Comparison of ENCODE assay signal across 8 cellular contexts in the genomic region with DNA sequence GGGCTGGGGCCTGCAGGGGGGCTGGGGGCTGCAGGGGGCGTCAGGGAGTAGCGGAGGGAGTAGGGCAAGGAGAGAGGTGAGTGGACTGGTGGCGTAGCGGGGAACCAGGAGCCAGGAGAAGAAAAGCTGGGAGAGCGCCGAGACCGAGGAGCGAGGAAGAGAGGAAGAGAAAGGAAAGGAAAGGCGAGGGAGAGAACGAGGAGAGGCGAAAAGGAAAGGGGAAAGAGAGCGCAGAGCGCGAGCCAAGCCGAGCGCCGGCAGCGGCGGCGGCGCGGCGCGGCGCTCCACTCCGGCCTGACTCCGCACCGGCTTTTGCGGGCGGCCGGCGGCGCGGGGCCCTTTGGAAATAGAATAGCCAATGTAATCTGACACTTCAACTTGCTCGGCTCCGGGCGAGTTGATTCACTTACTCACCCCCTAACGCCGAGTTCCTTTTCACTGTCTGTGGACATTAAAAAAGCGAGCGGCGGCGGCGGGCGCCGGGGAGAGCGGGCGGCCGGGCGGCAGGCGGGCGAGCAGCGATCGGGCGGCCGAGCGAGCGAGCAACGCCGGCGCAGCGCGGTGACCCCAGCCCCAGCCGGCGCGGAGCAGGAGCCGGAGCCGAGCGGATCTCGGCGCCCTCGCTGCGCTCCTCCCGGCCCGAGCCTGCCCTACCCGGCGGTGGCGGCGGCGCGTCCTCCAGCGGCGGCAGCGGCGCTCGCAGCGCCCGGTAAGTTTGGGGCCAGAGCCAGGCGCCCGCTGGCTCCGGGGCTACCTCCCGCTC. TPM values are rescaled to one million over a fixed set of nuclear protein-coding genes. Genes with fewer than 3 reads are reported as not detected.
DNase-seq lines count a peak whose midpoint lies in the region; ATAC-seq and TF ChIP-seq lines count a peak whose summit lies in the region.

A gene with protein sequence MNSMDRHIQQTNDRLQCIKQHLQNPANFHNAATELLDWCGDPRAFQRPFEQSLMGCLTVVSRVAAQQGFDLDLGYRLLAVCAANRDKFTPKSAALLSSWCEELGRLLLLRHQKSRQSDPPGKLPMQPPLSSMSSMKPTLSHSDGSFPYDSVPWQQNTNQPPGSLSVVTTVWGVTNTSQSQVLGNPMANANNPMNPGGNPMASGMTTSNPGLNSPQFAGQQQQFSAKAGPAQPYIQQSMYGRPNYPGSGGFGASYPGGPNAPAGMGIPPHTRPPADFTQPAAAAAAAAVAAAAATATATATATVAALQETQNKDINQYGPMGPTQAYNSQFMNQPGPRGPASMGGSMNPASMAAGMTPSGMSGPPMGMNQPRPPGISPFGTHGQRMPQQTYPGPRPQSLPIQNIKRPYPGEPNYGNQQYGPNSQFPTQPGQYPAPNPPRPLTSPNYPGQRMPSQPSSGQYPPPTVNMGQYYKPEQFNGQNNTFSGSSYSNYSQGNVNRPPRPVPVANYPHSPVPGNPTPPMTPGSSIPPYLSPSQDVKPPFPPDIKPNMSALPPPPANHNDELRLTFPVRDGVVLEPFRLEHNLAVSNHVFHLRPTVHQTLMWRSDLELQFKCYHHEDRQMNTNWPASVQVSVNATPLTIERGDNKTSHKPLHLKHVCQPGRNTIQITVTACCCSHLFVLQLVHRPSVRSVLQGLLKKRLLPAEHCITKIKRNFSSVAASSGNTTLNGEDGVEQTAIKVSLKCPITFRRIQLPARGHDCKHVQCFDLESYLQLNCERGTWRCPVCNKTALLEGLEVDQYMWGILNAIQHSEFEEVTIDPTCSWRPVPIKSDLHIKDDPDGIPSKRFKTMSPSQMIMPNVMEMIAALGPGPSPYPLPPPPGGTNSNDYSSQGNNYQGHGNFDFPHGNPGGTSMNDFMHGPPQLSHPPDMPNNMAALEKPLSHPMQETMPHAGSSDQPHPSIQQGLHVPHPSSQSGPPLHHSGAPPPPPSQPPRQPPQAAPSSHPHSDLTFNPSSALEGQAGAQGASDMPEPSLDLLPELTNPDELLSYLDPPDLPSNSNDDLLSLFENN (plus strand): TSS at position 405 of the 763 bp plus-strand sequence. CDS start 132,667 bp downstream, outside the sequence.

- peak within 1 kb of the TSS; percentile 93 for H3K9ac ChIP-seq in NT2/D1 (ENCODE audit: insufficient read length, low read depth)

- H3K27me3 Mint-ChIP-seq in endothelial cell (ENCODE audit: unreplicated experiment) (peaks cover 10% of the 10 kb centered on the region), mesothelial cell of epicardium (ENCODE audit: low read depth) (no peaks in the 10 kb centered on the region)

- TF ChIP-seq CTCF in endothelial cell (IDR thresholded peaks at IDR 0.05; ENCODE audit: unreplicated experiment) (no peak), mesothelial cell of epicardium (IDR thresholded peaks at IDR 0.05; ENCODE audit: unreplicated experiment) (no peak)

- peaks cover 38% of the 10 kb centered on the region for H3K4me1 Mint-ChIP-seq in endothelial cell (ENCODE audit: unreplicated experiment)
- H3K4me1 Mint-ChIP-seq in mesothelial cell of epicardium: peaks cover 41% of the 10 kb centered on the region

- H3K9me3 Mint-ChIP-seq in endothelial cell (ENCODE audit: unreplicated experiment): no peaks in the 10 kb centered on the region
- no peaks in the 10 kb centered on the region for H3K9me3 Mint-ChIP-seq in mesothelial cell of epicardium

- H3K27me3 ChIP-seq in NT2/D1 (ENCODE audit: insufficient read depth, insufficient read length): peaks cover 4% of the 10 kb centered on the region

- peak within 1 kb of the TSS; percentile 92 for H3K4me3 ChIP-seq in NT2/D1 (ENCODE audit: insufficient read length, low read depth)

- ATAC-seq in GM19468 (IDR thresholded peaks at IDR 0.05; ENCODE audit: extremely low read depth, unreplicated experiment): peak; percentile 35

- H3K27ac Mint-ChIP-seq in endothelial cell (ENCODE audit: unreplicated experiment): peak within 1 kb of the TSS; percentile 92
- H3K27ac Mint-ChIP-seq in mesothelial cell of epicardium: peak within 1 kb of the TSS; percentile 97

- H3K9me3 ChIP-seq in NT2/D1 (ENCODE audit: insufficient read depth, low read length): no peaks in the 10 kb centered on the region

- H3K36me3 ChIP-seq in NT2/D1 (ENCODE audit: insufficient read depth, insufficient read length, low read length): peaks cover 3% of the 10 kb centered on the region

- H3K4me3 Mint-ChIP-seq in endothelial cell (ENCODE audit: unreplicated experiment) (peak within 1 kb of the TSS; percentile 99), mesothelial cell of epicardium (peak within 1 kb of the TSS; percentile 98)

- H3K36me3 Mint-ChIP-seq in endothelial cell (ENCODE audit: low read depth, unreplicated experiment): peaks cover 3% of the 10 kb centered on the region
- no peaks in the 10 kb centered on the region for H3K36me3 Mint-ChIP-seq in mesothelial cell of epicardium

- H3K4me1 ChIP-seq in NT2/D1 (ENCODE audit: insufficient read depth, insufficient read length): peaks cover 20% of the 10 kb centered on the region

- DNase-seq in COLO668 (lab: John Stamatoyannopoulos, UW; ENCODE audit: unreplicated experiment) (peak; percentile 86), HS-5 (ENCODE audit: low read depth) (peak; percentile 77), NT2/D1 (ENCODE audit: low read depth, low spot score) (peak; percentile 73), endothelial cell (ENCODE audit: low spot score) (peak; percentile 83), mesothelial cell of epicardium (ENCODE audit: low spot score in 2 of 2, unreplicated experiment in 2 of 2) (peak; percentile 72 to 92)
- DNase-seq in activated CD8-positive, alpha-beta memory T cell treated with anti-CD3 and anti-CD28 coated beads, Interleukin-2, amount 50 U/mL, for 4 hours: peak; percentile 77
- peak; percentile 66 to 76 for DNase-seq in stimulated activated CD8-positive, alpha-beta memory T cell treated with anti-CD3 and anti-CD28 coated beads, Interleukin-15, amount 100 ng/mL, for 48 hours (ENCODE audit: low read depth in 2 of 2)

RNA-seq across cellular contexts. Expression of the gene that starts here (rescaled TPM):
- total RNA-seq in endothelial cell (ENCODE audit: unreplicated experiment) (102 TPM), mesothelial cell of epicardium (166 to 173 TPM (median 170 TPM) in 3 replicates)

Comparison
In these comparisons a context has a peak if more than half of its experiments do, and no peak if none do; other contexts are left out.
1. Peak in every context shown above with its lines: DNase-seq, ATAC-seq and H3K4me3 ChIP-seq.